Comparison of ENCODE assay signal across 16 cellular contexts in the genomic region with DNA sequence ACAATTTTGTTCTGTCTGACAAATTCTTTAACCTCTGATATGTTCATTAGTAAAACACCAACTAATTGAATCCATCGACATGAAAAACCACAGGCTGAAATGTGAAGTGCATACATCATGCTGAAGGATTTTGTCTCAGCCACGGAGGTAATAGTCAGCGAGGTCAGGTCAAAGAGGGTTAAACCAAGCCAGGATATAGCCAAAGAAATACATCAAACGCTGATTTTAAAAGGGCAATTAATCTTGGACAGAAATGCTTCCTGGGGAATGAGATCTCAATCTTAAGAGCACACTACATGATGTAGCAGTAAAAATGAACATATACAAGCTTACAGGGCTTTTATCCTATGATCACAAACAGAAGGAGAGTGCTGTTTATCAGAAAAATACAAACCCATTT.
DNase-seq lines count a peak whose midpoint lies in the region; ATAC-seq, FAIRE-seq and TF ChIP-seq lines count a peak whose summit lies in the region.
"Had no signal": no experiment of that assay in that cellular context is flagged by ENCODE, and none has a peak within 500 bp of the region (broad histone marks: within the 10 kb centered on the region; RNA-seq: fewer than 3 reads in every experiment).

No MANE protein-coding gene starts in this region.

- H3K36me3 ChIP-seq in CD4-positive, alpha-beta memory T cell (ENCODE audit: insufficient read depth, low read length): peaks cover 4% of the 10 kb centered on the region
- H3K36me3 ChIP-seq in astrocyte (ENCODE audit: insufficient read depth, low read length): no peaks in the 10 kb centered on the region
- H3K36me3 ChIP-seq: gastrocnemius medialis, right atrium auricular region had no signal

- no peak overlapping the region for H3K27ac ChIP-seq in CD4-positive, alpha-beta memory T cell (ENCODE audit: low read depth, low read length)
- H3K27ac ChIP-seq in astrocyte (ENCODE audit: low read depth, low read length): peak overlapping the region; percentile 62
- H3K27ac ChIP-seq: gastrocnemius medialis, right atrium auricular region had no signal

- H3K9ac ChIP-seq in astrocyte (ENCODE audit: low read length): peak overlapping the region; percentile 50

- peaks cover 32 to 59% (median 43%) of the 10 kb centered on the region in 4 donors for H3K4me1 Mint-ChIP-seq in CD4-positive, alpha-beta memory T cell
- H3K4me1 Mint-ChIP-seq in astrocyte (ENCODE audit: low read depth, unreplicated experiment): peaks cover 31% of the 10 kb centered on the region
- H3K4me1 Mint-ChIP-seq in activated CD4-positive, alpha-beta memory T cell treated with anti-CD3 and anti-CD28 coated beads, Interleukin-2, amount 10 ng/mL, durations not matched to agents 7 days and 5 days: peaks cover 67% of the 10 kb centered on the region
- H3K4me1 Mint-ChIP-seq in stimulated activated memory B cell treated with anti-CD40 and anti-IgM and Interleukin-4, amounts not matched to agents 10 μg/mL and 1 μg/mL and 100 μg/mL, for 72 hours: peaks cover 19% of the 10 kb centered on the region
- H3K4me1 Mint-ChIP-seq in activated CD8-positive, alpha-beta memory T cell treated with anti-CD3 and anti-CD28 coated beads, Interleukin-2, amount 10 ng/mL, durations not matched to agents 7 days and 5 days: peaks cover 64% of the 10 kb centered on the region

- CTCF ChIA-PET in CD4-positive, alpha-beta memory T cell (lab: Charles Lee; ENCODE audit: partially characterized antibody): interaction anchor here (1.5 to 2.2 kb wide), 3 partner anchors 11 to 14 kb away, joined by 3 to 7 read pairs (median 5); no protein-coding TSS in a partner anchor
- CTCF ChIA-PET in activated CD4-positive, alpha-beta memory T cell treated with anti-CD3 and anti-CD28 coated beads, Interleukin-2, amount 10 ng/mL, durations not matched to agents 7 days and 5 days (lab: Charles Lee): interaction anchor here (0.6 kb wide), 1 partner anchor 89 kb away, joined by 3 read pairs; no protein-coding TSS in a partner anchor
- CTCF ChIA-PET in activated CD8-positive, alpha-beta memory T cell treated with anti-CD3 and anti-CD28 coated beads, Interleukin-2, amount 10 ng/mL, durations not matched to agents 7 days and 5 days (lab: Charles Lee): interaction anchor here (1.0 to 1.3 kb wide), 3 partner anchors 19 to 80 kb away, joined by 3 read pairs; no protein-coding TSS in a partner anchor

- peaks cover 61% of the 10 kb centered on the region for H3K4me1 ChIP-seq in CD4-positive, alpha-beta memory T cell (ENCODE audit: insufficient read depth, low read length)
- H3K4me1 ChIP-seq in astrocyte (ENCODE audit: insufficient read depth, low read length): peaks cover 4% of the 10 kb centered on the region
- H3K4me1 ChIP-seq: gastrocnemius medialis, right atrium auricular region had no signal

- peak overlapping the region in 6 of 7 donors; percentile 10 to 77 (median 49) for H3K27ac Mint-ChIP-seq in CD4-positive, alpha-beta memory T cell
- H3K27ac Mint-ChIP-seq in astrocyte (ENCODE audit: unreplicated experiment): peak overlapping the region; percentile 81
- H3K27ac Mint-ChIP-seq in activated CD4-positive, alpha-beta memory T cell treated with anti-CD3 and anti-CD28 coated beads, Interleukin-2, amount 10 ng/mL, durations not matched to agents 7 days and 5 days: no peak overlapping the region
- no peak overlapping the region for H3K27ac Mint-ChIP-seq in stimulated activated memory B cell treated with anti-CD40 and anti-IgM and Interleukin-4, amounts not matched to agents 10 μg/mL and 1 μg/mL and 100 μg/mL, for 72 hours
- no peak overlapping the region for H3K27ac Mint-ChIP-seq in activated CD8-positive, alpha-beta memory T cell treated with anti-CD3 and anti-CD28 coated beads, Interleukin-2, amount 10 ng/mL, durations not matched to agents 7 days and 5 days
- H3K27ac Mint-ChIP-seq: activated naive CD4-positive, alpha-beta T cell treated with anti-CD3 and anti-CD28 coated beads, Interleukin-2, amount 10 ng/mL, durations not matched to agents 7 days and 5 days; naive thymus-derived CD8-positive, alpha-beta T cell; T-helper 1 cell treated with Interleukin-12 subunit alpha and Interleukin-12 subunit beta and Interleukin-4 antibody, amounts not matched to agents 30 μg/mL and 1 μg/mL, for 36 hours had no signal

- peaks cover 0 to 4% of the 10 kb centered on the region in 2 donors for H3K36me3 Mint-ChIP-seq in CD4-positive, alpha-beta memory T cell
- peaks cover 3% of the 10 kb centered on the region for H3K36me3 Mint-ChIP-seq in astrocyte (ENCODE audit: low read depth, unreplicated experiment)
- peaks cover 40% of the 10 kb centered on the region for H3K36me3 Mint-ChIP-seq in activated CD4-positive, alpha-beta memory T cell treated with anti-CD3 and anti-CD28 coated beads, Interleukin-2, amount 10 ng/mL, durations not matched to agents 7 days and 5 days (ENCODE audit: low read depth)
- peaks cover 17% of the 10 kb centered on the region for H3K36me3 Mint-ChIP-seq in stimulated activated memory B cell treated with anti-CD40 and anti-IgM and Interleukin-4, amounts not matched to agents 10 μg/mL and 1 μg/mL and 100 μg/mL, for 72 hours
- H3K36me3 Mint-ChIP-seq in activated CD8-positive, alpha-beta memory T cell treated with anti-CD3 and anti-CD28 coated beads, Interleukin-2, amount 10 ng/mL, durations not matched to agents 7 days and 5 days: peaks cover 43% of the 10 kb centered on the region

- H2AFZ ChIP-seq in astrocyte (ENCODE audit: low read depth, low read length): no peak overlapping the region

- intact Hi-C loops in CD4-positive, alpha-beta memory T cell (cut with micrococcal nuclease): no loop called here

- no peak overlapping the region for H3K4me3 Mint-ChIP-seq in CD4-positive, alpha-beta memory T cell
- H3K4me3 Mint-ChIP-seq in astrocyte (ENCODE audit: unreplicated experiment): no peak overlapping the region
- H3K4me3 Mint-ChIP-seq in activated CD4-positive, alpha-beta memory T cell treated with anti-CD3 and anti-CD28 coated beads, Interleukin-2, amount 10 ng/mL, durations not matched to agents 7 days and 5 days: no peak overlapping the region
- H3K4me3 Mint-ChIP-seq in stimulated activated memory B cell treated with anti-CD40 and anti-IgM and Interleukin-4, amounts not matched to agents 10 μg/mL and 1 μg/mL and 100 μg/mL, for 72 hours: no peak overlapping the region
- no peak overlapping the region for H3K4me3 Mint-ChIP-seq in activated CD8-positive, alpha-beta memory T cell treated with anti-CD3 and anti-CD28 coated beads, Interleukin-2, amount 10 ng/mL, durations not matched to agents 7 days and 5 days
- H3K4me3 Mint-ChIP-seq: activated naive CD4-positive, alpha-beta T cell treated with anti-CD3 and anti-CD28 coated beads, Interleukin-2, amount 10 ng/mL, durations not matched to agents 7 days and 5 days; naive thymus-derived CD8-positive, alpha-beta T cell; T-helper 1 cell treated with Interleukin-12 subunit alpha and Interleukin-12 subunit beta and Interleukin-4 antibody, amounts not matched to agents 30 μg/mL and 1 μg/mL, for 36 hours had no signal

- no peaks in the 10 kb centered on the region for H3K79me2 ChIP-seq in astrocyte (ENCODE audit: insufficient read depth, low read length)

- FAIRE-seq in astrocyte (lab: Jason Lieb, UNC): peak; percentile 81

- no peak for TF ChIP-seq CTCF in astrocyte (IDR thresholded peaks at IDR 0.05; ENCODE audit: insufficient read depth, low read depth, low read length)

- POLR2A ChIA-PET in CD4-positive, alpha-beta memory T cell (lab: Charles Lee; ENCODE audit: partially characterized antibody): interaction anchor here (0.8 to 4.7 kb wide), 7 partner anchors 10 to 109 kb away, joined by 3 to 37 read pairs (median 3); no protein-coding TSS in a partner anchor
- POLR2A ChIA-PET in activated CD4-positive, alpha-beta memory T cell treated with anti-CD3 and anti-CD28 coated beads, Interleukin-2, amount 10 ng/mL, durations not matched to agents 7 days and 5 days (lab: Charles Lee): interaction anchor here (0.9 to 2.5 kb wide), 4 partner anchors 12 to 94 kb away, joined by 3 to 9 read pairs (median 4); no protein-coding TSS in a partner anchor

- H3K4me3 ChIP-seq in CD4-positive, alpha-beta memory T cell (ENCODE audit: low read length in 2 of 2): no peak overlapping the region
- H3K4me3 ChIP-seq in astrocyte (ENCODE audit: insufficient read depth, low read depth, low read length): no peak overlapping the region
- H3K4me3 ChIP-seq: gastrocnemius medialis, right atrium auricular region had no signal

- no peaks in the 10 kb centered on the region for H3K27me3 ChIP-seq in CD4-positive, alpha-beta memory T cell (ENCODE audit: insufficient read depth, low read length)
- H3K27me3 ChIP-seq in astrocyte (ENCODE audit: insufficient read depth, low read length): no peaks in the 10 kb centered on the region
- H3K27me3 ChIP-seq: gastrocnemius medialis, right atrium auricular region had no signal

- no peaks in the 10 kb centered on the region for H4K20me1 ChIP-seq in astrocyte (ENCODE audit: insufficient read depth, low read length)

- DNase-seq in CD4-positive, alpha-beta memory T cell: no peak
- DNase-seq in HS-5 (ENCODE audit: low read depth): peak; percentile 76
- DNase-seq in astrocyte (ENCODE audit: low read depth): peak; percentile 88
- peak; percentile 69 for DNase-seq in kidney glomerular epithelial cell (lab: John Stamatoyannopoulos, UW)
- DNase-seq in activated CD4-positive, alpha-beta memory T cell treated with anti-CD3 and anti-CD28 coated beads, Interleukin-2, amount 10 ng/mL, durations not matched to agents 7 days and 5 days: no peak
- no peak for DNase-seq in activated CD8-positive, alpha-beta memory T cell treated with anti-CD3 and anti-CD28 coated beads, Interleukin-2, amount 10 ng/mL, durations not matched to agents 7 days and 5 days
- DNase-seq: activated CD4-positive, alpha-beta T cell treated with anti-CD3 and anti-CD28 coated beads, Interleukin-2, amount 50 U/mL, for 48 hours; activated naive CD4-positive, alpha-beta T cell treated with anti-CD3 and anti-CD28 coated beads, Interleukin-2, amount 10 ng/mL, durations not matched to agents 7 days and 5 days; C1 segment of cervical spinal cord; gastrocnemius medialis; left colon; naive thymus-derived CD8-positive, alpha-beta T cell had no signal

- H3K27me3 Mint-ChIP-seq in CD4-positive, alpha-beta memory T cell: no peaks in the 10 kb centered on the region
- H3K27me3 Mint-ChIP-seq in astrocyte (ENCODE audit: low read depth, unreplicated experiment): no peaks in the 10 kb centered on the region
- H3K27me3 Mint-ChIP-seq in activated CD4-positive, alpha-beta memory T cell treated with anti-CD3 and anti-CD28 coated beads, Interleukin-2, amount 10 ng/mL, durations not matched to agents 7 days and 5 days: no peaks in the 10 kb centered on the region
- no peaks in the 10 kb centered on the region for H3K27me3 Mint-ChIP-seq in stimulated activated memory B cell treated with anti-CD40 and anti-IgM and Interleukin-4, amounts not matched to agents 10 μg/mL and 1 μg/mL and 100 μg/mL, for 72 hours
- no peaks in the 10 kb centered on the region for H3K27me3 Mint-ChIP-seq in activated CD8-positive, alpha-beta memory T cell treated with anti-CD3 and anti-CD28 coated beads, Interleukin-2, amount 10 ng/mL, durations not matched to agents 7 days and 5 days
- H3K27me3 Mint-ChIP-seq: activated naive CD4-positive, alpha-beta T cell treated with anti-CD3 and anti-CD28 coated beads, Interleukin-2, amount 10 ng/mL, durations not matched to agents 7 days and 5 days; naive thymus-derived CD8-positive, alpha-beta T cell had no signal

- peaks cover 0 to 3% (median 0%) of the 10 kb centered on the region in 8 donors for H3K9me3 Mint-ChIP-seq in CD4-positive, alpha-beta memory T cell
- H3K9me3 Mint-ChIP-seq in astrocyte (ENCODE audit: unreplicated experiment): no peaks in the 10 kb centered on the region
- no peaks in the 10 kb centered on the region for H3K9me3 Mint-ChIP-seq in activated CD4-positive, alpha-beta memory T cell treated with anti-CD3 and anti-CD28 coated beads, Interleukin-2, amount 10 ng/mL, durations not matched to agents 7 days and 5 days
- H3K9me3 Mint-ChIP-seq in stimulated activated memory B cell treated with anti-CD40 and anti-IgM and Interleukin-4, amounts not matched to agents 10 μg/mL and 1 μg/mL and 100 μg/mL, for 72 hours: no peaks in the 10 kb centered on the region
- H3K9me3 Mint-ChIP-seq in activated CD8-positive, alpha-beta memory T cell treated with anti-CD3 and anti-CD28 coated beads, Interleukin-2, amount 10 ng/mL, durations not matched to agents 7 days and 5 days (ENCODE audit: low read depth): no peaks in the 10 kb centered on the region
- H3K9me3 Mint-ChIP-seq: naive thymus-derived CD8-positive, alpha-beta T cell; T-helper 1 cell treated with Interleukin-12 subunit alpha and Interleukin-12 subunit beta and Interleukin-4 antibody, amounts not matched to agents 30 μg/mL and 1 μg/mL, for 36 hours had no signal

- H3K9me3 ChIP-seq in CD4-positive, alpha-beta memory T cell (ENCODE audit: control insufficient read depth in 1 of 2, low read length in 2 of 2): no peaks in the 10 kb centered on the region
- H3K9me3 ChIP-seq in astrocyte (ENCODE audit: insufficient read depth, low read depth, low read length): no peaks in the 10 kb centered on the region
- H3K9me3 ChIP-seq: gastrocnemius medialis, right atrium auricular region had no signal

- no peak for ATAC-seq in stimulated activated memory B cell treated with anti-CD40 and anti-IgM and Interleukin-4, amounts not matched to agents 10 μg/mL and 1 μg/mL and 100 μg/mL, for 72 hours
- no peak for ATAC-seq in HG03378 (IDR thresholded peaks at IDR 0.05; ENCODE audit: unreplicated experiment)
- ATAC-seq in activated CD8-positive, alpha-beta memory T cell treated with anti-CD3 and anti-CD28 coated beads, Interleukin-2, amount 10 ng/mL, durations not matched to agents 7 days and 5 days: no peak
- ATAC-seq: gastrocnemius medialis; left colon; naive thymus-derived CD8-positive, alpha-beta T cell had no signal

- H3K4me2 ChIP-seq in astrocyte (ENCODE audit: low read length): peak overlapping the region; percentile 57

Comparison
In these comparisons a context has a peak if more than half of its experiments do, and no peak if none do; other contexts are left out.
1. DNase-seq: peak in HS-5 (single experiment), astrocyte (single experiment) and kidney glomerular epithelial cell (single experiment); none in CD4-positive, alpha-beta memory T cell (0 of 5), activated CD4-positive, alpha-beta memory T cell treated with anti-CD3 and anti-CD28 coated beads, Interleukin-2, amount 10 ng/mL, durations not matched to agents 7 days and 5 days (single experiment) and activated CD8-positive, alpha-beta memory T cell treated with anti-CD3 and anti-CD28 coated beads, Interleukin-2, amount 10 ng/mL, durations not matched to agents 7 days and 5 days (single experiment).
2. H3K27ac Mint-ChIP-seq: peak in CD4-positive, alpha-beta memory T cell (6 of 7) and astrocyte (single experiment); none in activated CD4-positive, alpha-beta memory T cell treated with anti-CD3 and anti-CD28 coated beads, Interleukin-2, amount 10 ng/mL, durations not matched to agents 7 days and 5 days (single experiment), stimulated activated memory B cell treated with anti-CD40 and anti-IgM and Interleukin-4, amounts not matched to agents 10 μg/mL and 1 μg/mL and 100 μg/mL, for 72 hours (single experiment) and activated CD8-positive, alpha-beta memory T cell treated with anti-CD3 and anti-CD28 coated beads, Interleukin-2, amount 10 ng/mL, durations not matched to agents 7 days and 5 days (single experiment).